22 cellular contexts compared by ENCODE assay signal in the genomic region with DNA sequence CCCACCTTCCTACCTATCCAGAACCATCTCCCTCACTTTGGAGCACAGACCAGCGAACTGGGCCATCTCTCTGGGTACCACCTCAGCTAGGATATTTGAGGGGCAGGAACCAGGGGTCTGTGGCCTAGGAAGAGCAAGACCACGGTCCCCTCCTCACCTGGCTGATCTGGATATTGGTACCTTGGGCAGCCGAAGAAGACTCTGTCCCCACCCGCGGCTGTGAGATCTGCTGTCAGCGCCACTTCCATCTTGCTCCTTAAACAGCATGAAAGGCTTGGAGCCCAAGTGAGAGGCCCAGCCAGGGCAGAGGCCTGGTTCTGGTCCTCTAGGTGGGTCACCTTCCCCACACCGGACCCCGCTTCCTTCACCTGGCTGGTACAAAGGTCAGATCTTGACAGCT.
"Had no signal": no experiment of that assay in that cellular context is flagged by ENCODE, and none has a peak within 500 bp of the region (broad histone marks: within the 10 kb centered on the region; RNA-seq: fewer than 3 reads in every experiment).

No MANE protein-coding gene starts in this region.

- H3K9me3 Mint-ChIP-seq: activated naive CD4-positive, alpha-beta T cell treated with anti-CD3 and anti-CD28 coated beads, Interleukin-2, amount 50 U/mL, for 72 hours; nephron; type B pancreatic cell had no signal

- ATAC-seq: activated CD8-positive, alpha-beta memory T cell treated with anti-CD3 and anti-CD28 coated beads, Interleukin-2, amount 10 ng/mL, durations not matched to agents 7 days and 5 days; activated CD8-positive, alpha-beta T cell treated with anti-CD3 and anti-CD28 coated beads, Interleukin-2, amount 10 ng/mL, durations not matched to agents 7 days and 5 days; activated naive CD4-positive, alpha-beta T cell treated with anti-CD3 and anti-CD28 coated beads, Interleukin-2, amount 50 U/mL, for 72 hours; gastrocnemius medialis; mucosa of descending colon; right lobe of liver; stimulated activated naive CD8-positive, alpha-beta T cell treated with anti-CD3 and anti-CD28 coated beads, Interleukin-15, Interleukin-2, amounts not matched to agents 100 U/mL and 50 U/mL, for 24 hours had no signal

- H3K27me3 Mint-ChIP-seq: activated CD8-positive, alpha-beta memory T cell treated with anti-CD3 and anti-CD28 coated beads, Interleukin-2, amount 10 ng/mL, durations not matched to agents 7 days and 5 days; type B pancreatic cell had no signal

- DNase-seq: activated CD8-positive, alpha-beta memory T cell treated with anti-CD3 and anti-CD28 coated beads, Interleukin-2, amount 10 ng/mL, durations not matched to agents 7 days and 5 days; activated CD8-positive, alpha-beta T cell treated with anti-CD3 and anti-CD28 coated beads, Interleukin-2, amount 10 ng/mL, durations not matched to agents 7 days and 5 days; activated naive CD4-positive, alpha-beta T cell; activated T-cell treated with anti-CD3 and anti-CD28 coated beads, Interleukin-2, amount 50 U/mL, for 48 hours; anterior cingulate cortex; dermis blood vessel endothelial cell; effector CD4-positive, alpha-beta T cell; esophagus squamous epithelium; gastrocnemius medialis; left ventricle myocardium inferior; mesendoderm; mucosa of descending colon; right lobe of liver; stimulated activated CD4-positive, alpha-beta T cell treated with anti-CD3 and anti-CD28 coated beads, Interleukin-12 subunit alpha, Interleukin-12 subunit beta, amount 100 ng/mL, for 4 hours; stimulated activated CD4-positive, alpha-beta T cell treated with anti-CD3 and anti-CD28 coated beads, Interleukin-4, amount 100 ng/mL, for 1 hour; stimulated activated naive CD8-positive, alpha-beta T cell treated with anti-CD3 and anti-CD28 coated beads, Interleukin-15, Interleukin-2, amounts not matched to agents 100 U/mL and 50 U/mL, for 24 hours; substantia nigra; T1000 had no signal

- H3K4me3 Mint-ChIP-seq: activated CD8-positive, alpha-beta memory T cell treated with anti-CD3 and anti-CD28 coated beads, Interleukin-2, amount 10 ng/mL, durations not matched to agents 7 days and 5 days; activated CD8-positive, alpha-beta T cell treated with anti-CD3 and anti-CD28 coated beads, Interleukin-2, amount 10 ng/mL, durations not matched to agents 7 days and 5 days; type B pancreatic cell had no signal

- H3K9me3 ChIP-seq: esophagus squamous epithelium, gastrocnemius medialis, left ventricle myocardium inferior, mucosa of descending colon, neutrophil, right lobe of liver had no signal

- H3K27ac Mint-ChIP-seq: activated CD8-positive, alpha-beta memory T cell treated with anti-CD3 and anti-CD28 coated beads, Interleukin-2, amount 10 ng/mL, durations not matched to agents 7 days and 5 days; activated CD8-positive, alpha-beta T cell treated with anti-CD3 and anti-CD28 coated beads, Interleukin-2, amount 10 ng/mL, durations not matched to agents 7 days and 5 days; activated naive CD4-positive, alpha-beta T cell treated with anti-CD3 and anti-CD28 coated beads, Interleukin-2, amount 50 U/mL, for 72 hours; nephron; type B pancreatic cell had no signal
